15 cellular contexts compared by ENCODE assay signal in the genomic region with DNA sequence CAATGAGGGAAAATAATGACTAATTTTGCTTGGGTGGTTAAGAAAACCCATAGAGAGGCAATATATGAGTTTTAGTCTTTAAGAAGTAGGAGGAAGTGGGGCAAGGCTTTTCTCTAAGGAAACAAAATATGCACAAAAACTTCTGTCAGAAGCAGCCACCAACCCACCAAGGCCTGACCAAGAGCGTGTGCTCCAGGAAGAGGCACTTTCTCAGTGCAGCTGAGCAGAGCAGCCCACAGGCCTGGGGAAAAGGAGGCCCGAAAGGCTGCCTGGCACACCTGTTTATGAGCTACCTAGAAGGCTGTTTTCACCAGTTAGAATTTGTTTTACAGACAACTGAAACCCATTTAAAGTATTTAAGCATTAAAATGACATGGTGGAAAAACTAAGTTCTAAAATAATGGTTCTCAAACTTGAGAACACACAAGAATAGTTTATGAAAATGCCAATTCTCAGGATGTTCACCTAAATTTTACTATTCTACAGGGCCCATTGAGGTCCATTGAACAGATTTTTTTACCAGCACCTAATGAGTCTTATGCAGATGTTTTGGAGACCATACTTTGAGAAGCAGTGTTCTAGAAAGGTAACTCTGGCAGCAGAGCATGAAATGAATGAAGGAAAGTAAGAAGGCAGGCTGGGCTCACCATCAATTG.
DNase-seq lines count a peak whose midpoint lies in the region; ATAC-seq lines count a peak whose summit lies in the region.
"Had no signal": no experiment of that assay in that cellular context is flagged by ENCODE, and none has a peak within 500 bp of the region (broad histone marks: within the 10 kb centered on the region; RNA-seq: fewer than 3 reads in every experiment).

No MANE protein-coding gene starts in this region.

- no peaks in the 10 kb centered on the region for H3K9me3 Mint-ChIP-seq in activated naive CD8-positive, alpha-beta T cell treated with anti-CD3 and anti-CD28 coated beads for 36 hours
- H3K9me3 Mint-ChIP-seq in activated naive CD8-positive, alpha-beta T cell treated with anti-CD3 and anti-CD28 coated beads, Interleukin-2, amount 50 U/mL, for 24 hours = peaks cover 3% of the 10 kb centered on the region
- H3K9me3 Mint-ChIP-seq: activated naive CD4-positive, alpha-beta T cell treated with anti-CD3 and anti-CD28 coated beads for 36 hours; HFFc6 had no signal

- H3K36me3 Mint-ChIP-seq in activated naive CD8-positive, alpha-beta T cell treated with anti-CD3 and anti-CD28 coated beads for 36 hours = no peaks in the 10 kb centered on the region
- H3K36me3 Mint-ChIP-seq in activated naive CD8-positive, alpha-beta T cell treated with anti-CD3 and anti-CD28 coated beads, Interleukin-2, amount 50 U/mL, for 24 hours (ENCODE audit: low read depth) = no peaks in the 10 kb centered on the region

- H3K4me1 Mint-ChIP-seq in activated naive CD8-positive, alpha-beta T cell treated with anti-CD3 and anti-CD28 coated beads for 36 hours = no peaks in the 10 kb centered on the region
- H3K4me1 Mint-ChIP-seq in activated naive CD8-positive, alpha-beta T cell treated with anti-CD3 and anti-CD28 coated beads, Interleukin-2, amount 50 U/mL, for 24 hours = no peaks in the 10 kb centered on the region

- intact Hi-C loops in left colon (cut with DNase I, micrococcal nuclease) = no loop called here

- no peaks in the 10 kb centered on the region for H3K27me3 Mint-ChIP-seq in activated naive CD8-positive, alpha-beta T cell treated with anti-CD3 and anti-CD28 coated beads for 36 hours
- no peaks in the 10 kb centered on the region for H3K27me3 Mint-ChIP-seq in activated naive CD8-positive, alpha-beta T cell treated with anti-CD3 and anti-CD28 coated beads, Interleukin-2, amount 50 U/mL, for 24 hours

- no peak overlapping the region for H3K27ac Mint-ChIP-seq in activated naive CD8-positive, alpha-beta T cell treated with anti-CD3 and anti-CD28 coated beads for 36 hours
- H3K27ac Mint-ChIP-seq in activated naive CD8-positive, alpha-beta T cell treated with anti-CD3 and anti-CD28 coated beads, Interleukin-2, amount 50 U/mL, for 24 hours = no peak overlapping the region
- H3K27ac Mint-ChIP-seq: activated naive CD4-positive, alpha-beta T cell treated with anti-CD3 and anti-CD28 coated beads for 36 hours; HFFc6 had no signal

- H3K4me3 Mint-ChIP-seq in activated naive CD8-positive, alpha-beta T cell treated with anti-CD3 and anti-CD28 coated beads for 36 hours = no peak overlapping the region
- no peak overlapping the region for H3K4me3 Mint-ChIP-seq in activated naive CD8-positive, alpha-beta T cell treated with anti-CD3 and anti-CD28 coated beads, Interleukin-2, amount 50 U/mL, for 24 hours
- H3K4me3 Mint-ChIP-seq: activated naive CD4-positive, alpha-beta T cell treated with anti-CD3 and anti-CD28 coated beads for 36 hours; HFFc6 had no signal

- no peak for ATAC-seq in activated naive CD8-positive, alpha-beta T cell treated with anti-CD3 and anti-CD28 coated beads, Interleukin-2, amount 50 U/mL, for 24 hours
- peak; percentile 87 for ATAC-seq in HG02571 (IDR thresholded peaks at IDR 0.05; ENCODE audit: unreplicated experiment)
- peak; percentile 83 for ATAC-seq in HG03342 (IDR thresholded peaks at IDR 0.05; ENCODE audit: unreplicated experiment)
- ATAC-seq in left colon = no peak
- ATAC-seq: Panc1 had no signal

- peak; percentile 0 for DNase-seq in activated naive CD8-positive, alpha-beta T cell treated with anti-CD3 and anti-CD28 coated beads for 36 hours
- no peak for DNase-seq in activated naive CD8-positive, alpha-beta T cell treated with anti-CD3 and anti-CD28 coated beads, Interleukin-2, amount 50 U/mL, for 24 hours
- no peak for DNase-seq in NCI-H2227 treated with DMSO at 0.1 percent for 48 hours (lab: John Stamatoyannopoulos, UW)
- no peak for DNase-seq in NCI-H748 treated with DMSO at 0.1 percent for 48 hours (lab: John Stamatoyannopoulos, UW)
- no peak for DNase-seq in activated CD4-positive, alpha-beta T cell treated with anti-CD3 and anti-CD28 coated beads, Interleukin-2, amount 50 U/mL, for 1 hour
- DNase-seq in left colon = no peak
- DNase-seq: activated naive CD4-positive, alpha-beta T cell treated with anti-CD3 and anti-CD28 coated beads for 36 hours; colonic mucosa; HFFc6; NCI-H1105; trophoblast cell; WERI-Rb-1 had no signal

Comparison
In these comparisons a context has a peak if more than half of its experiments do, and no peak if none do; other contexts are left out.
1. ATAC-seq: peak in HG02571 (single experiment) and HG03342 (single experiment); none in activated naive CD8-positive, alpha-beta T cell treated with anti-CD3 and anti-CD28 coated beads, Interleukin-2, amount 50 U/mL, for 24 hours (single experiment) and left colon (single experiment).